In genomic region chr2:204705243-204705971, GRCh38 we compare ENCODE assay signal across 16 cellular contexts.
DNase-seq lines count a peak whose midpoint lies in the region; TF ChIP-seq lines count a peak whose summit lies in the region.
"Had no signal": no experiment of that assay in that cellular context is flagged by ENCODE, and none has a peak within 500 bp of the region (broad histone marks: within the 10 kb centered on the region; RNA-seq: fewer than 3 reads in every experiment).

No MANE protein-coding gene starts in this region.

- H3K27me3 ChIP-seq in spleen (replicated peaks in 1 of 7): no peaks in the 10 kb centered on the region

- WGBS in spleen, 5 donors: 61 to 81% (median 70%) methylated on average over 4 of the region's 4 CpGs

- H3K4me1 ChIP-seq in spleen: no peaks in the 10 kb centered on the region
- H3K4me1 ChIP-seq: prostate gland had no signal

- no peaks in the 10 kb centered on the region for H3K9me3 ChIP-seq in spleen
- H3K9me3 ChIP-seq: prostate gland had no signal

- DNase-seq in HCEC 1CT: peak; percentile 48
- peak; percentile 73 for DNase-seq in OCI-M1 (lab: John Stamatoyannopoulos, UW)
- peak; percentile 22 for DNase-seq in fibroblast of pulmonary artery (ENCODE audit: low read depth)
- DNase-seq in skeletal muscle cell (ENCODE audit: low read depth): peak; percentile 14
- DNase-seq in T-helper 1 cell: no peak
- no peak for DNase-seq in spleen
- DNase-seq in UCSD-AML1 (lab: John Stamatoyannopoulos, UW; ENCODE audit: unreplicated experiment): no peak
- DNase-seq: activated B cell treated with CpG ODN at 0.5 μM for 24 hours; activated CD8-positive, alpha-beta memory T cell treated with anti-CD3 and anti-CD28 coated beads, Interleukin-2, amount 10 ng/mL, durations not matched to agents 7 days and 5 days; activated naive CD4-positive, alpha-beta T cell treated with anti-CD3 and anti-CD28 coated beads, Interleukin-2, amount 10 ng/mL, durations not matched to agents 7 days and 5 days; central memory CD4-positive, alpha-beta T cell; NCI-H345; PC-9; SW 1271 had no signal

- H3K4me3 ChIP-seq in fibroblast of pulmonary artery (replicated peaks; ENCODE audit: low read depth, low read length) (no peak overlapping the region), skeletal muscle cell (ENCODE audit: low read depth, low read length) (no peak overlapping the region), spleen (no peak overlapping the region)
- H3K4me3 ChIP-seq: PC-9, prostate gland had no signal

- no peaks in the 10 kb centered on the region for H3K36me3 ChIP-seq in spleen
- H3K36me3 ChIP-seq: prostate gland had no signal

- no peak for TF ChIP-seq CTCF in fibroblast of pulmonary artery (IDR thresholded peaks at IDR 0.05; ENCODE audit: low read length, missing control alignments)
- no peak for TF ChIP-seq CTCF in spleen (IDR thresholded peaks at IDR 0.05 in 8 of 11, conservative IDR thresholded peaks at IDR 0.05 in 3 of 11)

- TF ChIP-seq POLR2A in spleen (IDR thresholded peaks at IDR 0.05): no peak

- H3K27ac ChIP-seq in spleen: no peak overlapping the region
- H3K27ac ChIP-seq: C4-2B, PC-9, prostate gland had no signal

- intact Hi-C loops in spleen (cut with DNase I; ENCODE audit: low total_unique reads): no loop called here

Comparison
In these comparisons a context has a peak if more than half of its experiments do, and no peak if none do; other contexts are left out.
1. DNase-seq: peak in HCEC 1CT (single experiment), OCI-M1 (single experiment), fibroblast of pulmonary artery (single experiment) and skeletal muscle cell (single experiment); none in T-helper 1 cell (0 of 5), spleen (single experiment) and UCSD-AML1 (single experiment).